Comparison of ENCODE assay signal across 23 cellular contexts in the genomic region with DNA sequence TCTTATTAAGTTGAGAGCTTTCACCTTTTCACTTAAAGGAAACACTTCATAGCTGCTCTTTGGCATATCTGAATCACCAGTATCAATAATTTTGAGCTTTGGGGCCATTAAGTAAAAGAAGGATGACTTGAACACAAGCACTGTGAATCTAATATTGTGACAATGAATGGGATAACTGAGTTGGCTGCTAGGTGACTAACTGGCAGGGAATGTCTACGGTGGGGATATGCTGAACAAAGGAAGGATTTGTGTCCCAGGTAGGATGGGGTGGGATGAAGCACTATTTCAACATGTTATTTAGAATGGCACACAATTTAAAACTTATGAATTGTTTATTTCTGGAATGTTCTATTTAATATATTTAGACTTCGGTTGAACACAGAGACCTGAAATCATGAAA.
"Had no signal": no experiment of that assay in that cellular context is flagged by ENCODE, and none has a peak within 500 bp of the region (broad histone marks: within the 10 kb centered on the region; RNA-seq: fewer than 3 reads in every experiment).

No MANE protein-coding gene starts in this region.

- ATAC-seq: activated CD4-positive, alpha-beta T cell treated with anti-CD3 and anti-CD28 coated beads for 36 hours; gastrocnemius medialis; naive thymus-derived CD4-positive, alpha-beta T cell; stimulated activated memory B cell treated with anti-CD40 and anti-IgM and Interleukin-4, amounts not matched to agents 10 μg/mL and 1 μg/mL and 100 μg/mL, for 72 hours had no signal

- H3K4me1 ChIP-seq: esophagus muscularis mucosa, gastrocnemius medialis, neural progenitor cell, sigmoid colon, testis had no signal

- H3K27me3 ChIP-seq: cardiac muscle cell, esophagus muscularis mucosa, gastrocnemius medialis, neural progenitor cell, sigmoid colon, testis had no signal

- H3K36me3 ChIP-seq: neural progenitor cell had no signal

- H3K27ac ChIP-seq: cardiac muscle cell, esophagus muscularis mucosa, gastrocnemius medialis, neural progenitor cell, sigmoid colon, testis had no signal

- H3K4me3 ChIP-seq: cardiac muscle cell, esophagus muscularis mucosa, gastrocnemius medialis, neural progenitor cell, sigmoid colon, smooth muscle cell, testis had no signal

- H3K9me3 ChIP-seq: esophagus muscularis mucosa, gastrocnemius medialis, sigmoid colon, testis had no signal

- H3K9ac ChIP-seq: neural progenitor cell had no signal

- H2AFZ ChIP-seq: neural progenitor cell had no signal

- DNase-seq: activated B cell treated with CpG ODN at 0.5 μM for 24 hours; activated CD4-positive, alpha-beta T cell treated with anti-CD3 and anti-CD28 coated beads for 36 hours; activated CD4-positive, alpha-beta T cell treated with anti-CD3 and anti-CD28 coated beads, Interleukin-2, amount 50 U/mL, for 4 hours; activated CD8-positive, alpha-beta memory T cell treated with anti-CD3 and anti-CD28 coated beads for 24 hours; activated CD8-positive, alpha-beta memory T cell treated with anti-CD3 and anti-CD28 coated beads, Interleukin-2, amount 50 U/mL, for 4 hours; activated naive CD4-positive, alpha-beta T cell treated with Interleukin-2 at 50 U/mL for 16 hours; activated naive CD8-positive, alpha-beta T cell treated with anti-CD3 and anti-CD28 coated beads for 36 hours; activated T-cell treated with anti-CD3 and anti-CD28 coated beads, Interleukin-2, amount 50 U/mL, for 48 hours; dermis blood vessel endothelial cell; effector CD8-positive, alpha-beta T cell; gastrocnemius medialis; hippocampal formation; naive thymus-derived CD4-positive, alpha-beta T cell; retina; sigmoid colon; stimulated activated CD4-positive, alpha-beta T cell treated with anti-CD3 and anti-CD28 coated beads, Interleukin-15, amount 100 ng/mL, for 24 hours; T-helper 9 cell; testis had no signal

- H3K4me2 ChIP-seq: neural progenitor cell, smooth muscle cell had no signal
